In genomic region chr13:111480503-111480902, GRCh38 we compare ENCODE assay signal across 22 cellular contexts.
"Had no signal": no experiment of that assay in that cellular context is flagged by ENCODE, and none has a peak within 500 bp of the region (broad histone marks: within the 10 kb centered on the region; RNA-seq: fewer than 3 reads in every experiment).

No MANE protein-coding gene starts in this region.

- H3K9me3 Mint-ChIP-seq: dendritic cell treated with granulocyte-macrophage colony-stimulating factor and Interleukin-4, amounts not matched to agents 40 ng/mL and 50 ng/mL, for 4 days; effector memory CD8-positive, alpha-beta T cell; stimulated activated naive B cell treated with anti-CD40 and anti-IgM and Interleukin-4, amounts not matched to agents 10 μg/mL and 1 μg/mL and 100 μg/mL, for 72 hours; stimulated activated naive CD8-positive, alpha-beta T cell treated with anti-CD3 and anti-CD28 coated beads, Interleukin-15, amount 100 ng/mL, for 72 hours had no signal

- H3K27ac Mint-ChIP-seq: dendritic cell treated with granulocyte-macrophage colony-stimulating factor and Interleukin-4, amounts not matched to agents 40 ng/mL and 50 ng/mL, for 4 days; effector memory CD8-positive, alpha-beta T cell; naive B cell; nephron; stimulated activated naive B cell treated with anti-CD40 and anti-IgM and Interleukin-4, amounts not matched to agents 10 μg/mL and 1 μg/mL and 100 μg/mL, for 72 hours; stimulated activated naive CD8-positive, alpha-beta T cell treated with anti-CD3 and anti-CD28 coated beads, Interleukin-15, amount 100 ng/mL, for 72 hours had no signal

- DNase-seq: effector memory CD8-positive, alpha-beta T cell; gastrocnemius medialis; heart right ventricle; hypothalamus; kidney glomerular epithelial cell; mesendoderm; naive B cell; occipital lobe; psoas muscle; retina; spleen; stimulated activated CD4-positive, alpha-beta T cell treated with anti-CD3 and anti-CD28 coated beads, Interleukin-15, amount 100 ng/mL, for 24 hours; stimulated activated CD4-positive, alpha-beta T cell treated with anti-CD3 and anti-CD28 coated beads, Interleukin-1b, Interleukin-23, amount 100 ng/mL, for 48 hours; stimulated activated CD4-positive, alpha-beta T cell treated with anti-CD3 and anti-CD28 coated beads, Interleukin-4, amount 100 ng/mL, for 24 hours; stimulated activated naive B cell treated with anti-CD40 and anti-IgM and Interleukin-4, amounts not matched to agents 10 μg/mL and 1 μg/mL and 100 μg/mL, for 72 hours; stimulated activated naive CD8-positive, alpha-beta T cell treated with anti-CD3 and anti-CD28 coated beads, Interleukin-15, amount 100 ng/mL, for 72 hours; substantia nigra; transverse colon; uterus had no signal

- H3K4me1 Mint-ChIP-seq: naive B cell; nephron; stimulated activated naive B cell treated with anti-CD40 and anti-IgM and Interleukin-4, amounts not matched to agents 10 μg/mL and 1 μg/mL and 100 μg/mL, for 72 hours; stimulated activated naive CD8-positive, alpha-beta T cell treated with anti-CD3 and anti-CD28 coated beads, Interleukin-15, amount 100 ng/mL, for 72 hours had no signal

- ATAC-seq: effector memory CD8-positive, alpha-beta T cell; gastrocnemius medialis; heart right ventricle; psoas muscle; right lobe of liver; stimulated activated naive B cell treated with anti-CD40 and anti-IgM and Interleukin-4, amounts not matched to agents 10 μg/mL and 1 μg/mL and 100 μg/mL, for 72 hours; stimulated activated naive CD8-positive, alpha-beta T cell treated with anti-CD3 and anti-CD28 coated beads, Interleukin-15, amount 100 ng/mL, for 72 hours had no signal

- H3K36me3 Mint-ChIP-seq: naive B cell; stimulated activated naive B cell treated with anti-CD40 and anti-IgM and Interleukin-4, amounts not matched to agents 10 μg/mL and 1 μg/mL and 100 μg/mL, for 72 hours had no signal

- H3K4me3 Mint-ChIP-seq: dendritic cell treated with granulocyte-macrophage colony-stimulating factor and Interleukin-4, amounts not matched to agents 40 ng/mL and 50 ng/mL, for 4 days; effector memory CD8-positive, alpha-beta T cell; naive B cell; nephron; stimulated activated naive B cell treated with anti-CD40 and anti-IgM and Interleukin-4, amounts not matched to agents 10 μg/mL and 1 μg/mL and 100 μg/mL, for 72 hours; stimulated activated naive CD8-positive, alpha-beta T cell treated with anti-CD3 and anti-CD28 coated beads, Interleukin-15, amount 100 ng/mL, for 72 hours had no signal
